ENCODE assay signal across 9 cellular contexts in genomic region chr13:20121154-20121515, GRCh38. TPM values are rescaled to one million over a fixed set of nuclear protein-coding genes. Genes with fewer than 3 reads are reported as not detected.
DNase-seq lines count a peak whose midpoint lies in the region; ATAC-seq and TF ChIP-seq lines count a peak whose summit lies in the region.
"Had no signal": no experiment of that assay in that cellular context is flagged by ENCODE, and none has a peak within 500 bp of the region (broad histone marks: within the 10 kb centered on the region; RNA-seq: fewer than 3 reads in every experiment).

No MANE protein-coding gene starts in this region.

- CTCF ChIA-PET in activated naive CD4-positive, alpha-beta T cell treated with anti-CD3 and anti-CD28 coated beads for 36 hours (lab: Charles Lee) = interaction anchor here (0.7 to 3.6 kb wide), 3 partner anchors 30 to 253 kb away, joined by 3 to 11 read pairs (median 3); partner anchors contain the start of gene GJA3
- CTCF ChIA-PET in GM10248 (lab: Yijun Ruan, JAX) = interaction anchor here (0.8 to 1.2 kb wide), 2 partner anchors 13 to 36 kb away, joined by 3 read pairs; no protein-coding TSS in a partner anchor

- H3K4me1 ChIP-seq in RWPE2 (ENCODE audit: insufficient read depth, poor library complexity, severe bottlenecking) (peaks cover 8% of the 10 kb centered on the region), testis (peaks cover 15% of the 10 kb centered on the region)

- no peak overlapping the region for H3K27ac Mint-ChIP-seq in activated naive CD4-positive, alpha-beta T cell treated with anti-CD3 and anti-CD28 coated beads for 36 hours

- POLR2A ChIA-PET in GM10248 (lab: Yijun Ruan, JAX) = interaction anchor here (0.8 kb wide), 1 partner anchor 222 kb away, joined by 3 read pairs; no protein-coding TSS in a partner anchor

- intact Hi-C loops in activated naive CD4-positive, alpha-beta T cell treated with anti-CD3 and anti-CD28 coated beads for 36 hours (cut with micrococcal nuclease) = no loop called here
- intact Hi-C loops in testis (cut with DNase I; ENCODE audit: low total_unique reads) = no loop called here

- TF ChIP-seq POLR2A in testis (IDR thresholded peaks at IDR 0.05) = no peak

- H3K9me3 Mint-ChIP-seq in activated naive CD4-positive, alpha-beta T cell treated with anti-CD3 and anti-CD28 coated beads for 36 hours = no peaks in the 10 kb centered on the region

- H3K4me3 Mint-ChIP-seq in activated naive CD4-positive, alpha-beta T cell treated with anti-CD3 and anti-CD28 coated beads for 36 hours = peak overlapping the region; percentile 83

- H3K36me3 ChIP-seq in RWPE2 (ENCODE audit: low read depth) = no peaks in the 10 kb centered on the region
- no peaks in the 10 kb centered on the region for H3K36me3 ChIP-seq in testis (ENCODE audit: low read depth, missing control alignments)

- TF ChIP-seq CTCF in RWPE2 (IDR thresholded peaks at IDR 0.05; ENCODE audit: poor library complexity, severe bottlenecking) (no peak), fibroblast of the aortic adventitia (IDR thresholded peaks at IDR 0.05; ENCODE audit: insufficient read depth, low read length) (no peak), testis (IDR thresholded peaks at IDR 0.05) (no peak), GM10248 (IDR thresholded peaks at IDR 0.05; ENCODE audit: control extremely low read depth, extremely low read depth, low read depth, missing control alignments) (no peak), foreskin fibroblast (IDR thresholded peaks at IDR 0.05; ENCODE audit: low read depth, low read length) (no peak)

- WGBS in testis, 2 donors = 20% methylated on average over 7 of the region's 8 CpGs

- H3K36me3 Mint-ChIP-seq in activated naive CD4-positive, alpha-beta T cell treated with anti-CD3 and anti-CD28 coated beads for 36 hours (ENCODE audit: low read depth) = no peaks in the 10 kb centered on the region

- no peak for DNase-seq in activated naive CD4-positive, alpha-beta T cell treated with anti-CD3 and anti-CD28 coated beads for 36 hours
- no peak for DNase-seq in activated naive CD4-positive, alpha-beta T cell (lab: John Stamatoyannopoulos, UW)
- no peak for DNase-seq in RWPE2 (ENCODE audit: low spot score)
- peak; percentile 41 for DNase-seq in fibroblast of the aortic adventitia (ENCODE audit: low read depth)
- no peak for DNase-seq in testis
- DNase-seq in GM10248 (ENCODE audit: extremely low spot score) = no peak
- no peak for DNase-seq in foreskin fibroblast
- DNase-seq: COR-L47 had no signal

- no peak for ATAC-seq in RWPE2 (ENCODE audit: low read depth)
- no peak for ATAC-seq in GM21786 (IDR thresholded peaks at IDR 0.05; ENCODE audit: unreplicated experiment)

- H3K9me3 ChIP-seq in RWPE2 (ENCODE audit: severe bottlenecking) (no peaks in the 10 kb centered on the region), testis (no peaks in the 10 kb centered on the region)

- H3K27ac ChIP-seq in RWPE2 (ENCODE audit: poor library complexity, severe bottlenecking) = peak overlapping the region; percentile 65
- H3K27ac ChIP-seq in testis = peak overlapping the region; percentile 25 to 68

- H3K4me1 Mint-ChIP-seq in activated naive CD4-positive, alpha-beta T cell treated with anti-CD3 and anti-CD28 coated beads for 36 hours (ENCODE audit: low read depth) = peaks cover 10% of the 10 kb centered on the region

- H3K27me3 Mint-ChIP-seq in activated naive CD4-positive, alpha-beta T cell treated with anti-CD3 and anti-CD28 coated beads for 36 hours (ENCODE audit: low read depth) = peaks cover 11% of the 10 kb centered on the region

- H3K4me3 ChIP-seq in RWPE2 (ENCODE audit: severe bottlenecking) = peak overlapping the region; percentile 46
- peak overlapping the region; percentile 48 for H3K4me3 ChIP-seq in fibroblast of the aortic adventitia (ENCODE audit: low read depth, low read length)
- H3K4me3 ChIP-seq in testis = peak overlapping the region; percentile 34 to 65
- H3K4me3 ChIP-seq in foreskin fibroblast (ENCODE audit: low read depth in 1 of 2, low read length in 2 of 2) = peak overlapping the region in 1 of 2 donors; percentile 32

- H3K27me3 ChIP-seq in RWPE2 (ENCODE audit: insufficient read depth, poor library complexity, severe bottlenecking) = no peaks in the 10 kb centered on the region
- no peaks in the 10 kb centered on the region for H3K27me3 ChIP-seq in testis

RNA-seq across cellular contexts. Expression of gene GJA3, which starts 39.7 kb away (rescaled TPM):
- under 1 TPM; 0.05 to 0.10 TPM for total RNA-seq in activated naive CD4-positive, alpha-beta T cell treated with anti-CD3 and anti-CD28 coated beads for 36 hours
- total RNA-seq in fibroblast of the aortic adventitia (ENCODE audit: low replicate concordance) = 0.82 and 0.90 TPM in 2 replicates
- total RNA-seq in testis = 10 to 100 TPM in 1 of 2 donors, 1 to 10 TPM in 1; 5.0 to 10.2 TPM
- 1.7 TPM for polyA plus RNA-seq in testis (ENCODE audit: insufficient read depth, low read depth, low replicate concordance)
